Comparison of ENCODE assay signal across 27 cellular contexts in the genomic region with DNA sequence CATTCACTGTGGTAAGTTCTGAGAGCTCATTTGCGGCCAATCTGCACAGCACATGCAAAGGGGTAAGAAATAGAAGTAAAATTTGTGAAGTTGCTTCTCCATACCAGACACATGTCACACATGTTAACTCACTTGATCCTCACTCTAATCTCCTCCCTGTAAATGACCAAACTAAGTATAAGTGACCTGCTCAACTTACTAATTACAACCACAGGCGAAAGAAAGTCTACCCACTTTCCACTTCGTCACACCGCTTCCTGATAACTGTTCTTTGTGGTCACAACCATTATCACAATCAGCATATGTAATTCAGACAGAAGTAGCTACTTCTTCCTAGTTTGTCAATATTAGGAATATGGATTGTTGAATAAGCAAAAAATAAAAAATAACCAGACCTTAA.
"Had no signal": no experiment of that assay in that cellular context is flagged by ENCODE, and none has a peak within 500 bp of the region (broad histone marks: within the 10 kb centered on the region; RNA-seq: fewer than 3 reads in every experiment).

No MANE protein-coding gene starts in this region.

- H3K9me3 ChIP-seq: breast epithelium, esophagus muscularis mucosa, heart right ventricle, left ventricle myocardium inferior, psoas muscle, tibial nerve had no signal

- H3K9ac ChIP-seq: neural progenitor cell, parathyroid adenoma had no signal

- DNase-seq: activated CD4-positive, alpha-beta T cell treated with anti-CD3 and anti-CD28 coated beads for 1 hour; activated CD4-positive, alpha-beta T cell treated with anti-CD3 and anti-CD28 coated beads, Interleukin-2, amount 10 ng/mL, durations not matched to agents 7 days and 5 days; activated CD8-positive, alpha-beta memory T cell treated with anti-CD3 and anti-CD28 coated beads, Interleukin-2, amount 10 ng/mL, durations not matched to agents 7 days and 5 days; activated CD8-positive, alpha-beta T cell treated with anti-CD3 and anti-CD28 coated beads, Interleukin-2, amount 10 ng/mL, durations not matched to agents 7 days and 5 days; activated naive CD8-positive, alpha-beta T cell treated with anti-CD3 and anti-CD28 coated beads, Interleukin-2, amount 50 U/mL, for 24 hours; activated T-cell treated with anti-CD3 and anti-CD28 coated beads, Interleukin-2, amount 50 U/mL, for 48 hours; amygdala; central memory CD4-positive, alpha-beta T cell; dermis blood vessel endothelial cell; effector CD4-positive, alpha-beta T cell; foreskin keratinocyte; heart right ventricle; left ventricle myocardium inferior; mesendoderm; natural killer cell; occipital lobe; psoas muscle; stimulated activated naive CD4-positive, alpha-beta T cell treated with Interleukin-2 at 50 U/mL for 16 hours; T-helper 9 cell had no signal

- H3K36me3 ChIP-seq: breast epithelium, esophagus muscularis mucosa, heart right ventricle, left ventricle myocardium inferior, neural progenitor cell, tibial nerve had no signal

- H2AFZ ChIP-seq: neural progenitor cell, parathyroid adenoma had no signal

- FAIRE-seq: TTC549 had no signal

- H3K27me3 ChIP-seq: breast epithelium, esophagus muscularis mucosa, foreskin keratinocyte, heart right ventricle, neural progenitor cell, tibial nerve had no signal

- H3K4me1 ChIP-seq: breast epithelium, esophagus muscularis mucosa, foreskin keratinocyte, heart right ventricle, left ventricle myocardium inferior, parathyroid adenoma, psoas muscle, tibial nerve had no signal

- H3K27ac ChIP-seq: breast epithelium, esophagus muscularis mucosa, foreskin keratinocyte, heart right ventricle, left ventricle myocardium inferior, neural progenitor cell, parathyroid adenoma, psoas muscle, tibial nerve had no signal

- H3K79me2 ChIP-seq: parathyroid adenoma had no signal

- ATAC-seq: activated CD8-positive, alpha-beta memory T cell treated with anti-CD3 and anti-CD28 coated beads, Interleukin-2, amount 10 ng/mL, durations not matched to agents 7 days and 5 days; activated CD8-positive, alpha-beta T cell treated with anti-CD3 and anti-CD28 coated beads, Interleukin-2, amount 10 ng/mL, durations not matched to agents 7 days and 5 days; activated naive CD8-positive, alpha-beta T cell treated with anti-CD3 and anti-CD28 coated beads, Interleukin-2, amount 50 U/mL, for 24 hours; foreskin keratinocyte; heart right ventricle; natural killer cell; psoas muscle; WTC11 had no signal

- H3K4me3 ChIP-seq: breast epithelium, esophagus muscularis mucosa, heart right ventricle, left ventricle myocardium inferior, lung, neural progenitor cell, psoas muscle, tibial nerve had no signal

- H3K4me2 ChIP-seq: neural progenitor cell had no signal
